Comparison of ENCODE assay signal across 9 cellular contexts in the genomic region with DNA sequence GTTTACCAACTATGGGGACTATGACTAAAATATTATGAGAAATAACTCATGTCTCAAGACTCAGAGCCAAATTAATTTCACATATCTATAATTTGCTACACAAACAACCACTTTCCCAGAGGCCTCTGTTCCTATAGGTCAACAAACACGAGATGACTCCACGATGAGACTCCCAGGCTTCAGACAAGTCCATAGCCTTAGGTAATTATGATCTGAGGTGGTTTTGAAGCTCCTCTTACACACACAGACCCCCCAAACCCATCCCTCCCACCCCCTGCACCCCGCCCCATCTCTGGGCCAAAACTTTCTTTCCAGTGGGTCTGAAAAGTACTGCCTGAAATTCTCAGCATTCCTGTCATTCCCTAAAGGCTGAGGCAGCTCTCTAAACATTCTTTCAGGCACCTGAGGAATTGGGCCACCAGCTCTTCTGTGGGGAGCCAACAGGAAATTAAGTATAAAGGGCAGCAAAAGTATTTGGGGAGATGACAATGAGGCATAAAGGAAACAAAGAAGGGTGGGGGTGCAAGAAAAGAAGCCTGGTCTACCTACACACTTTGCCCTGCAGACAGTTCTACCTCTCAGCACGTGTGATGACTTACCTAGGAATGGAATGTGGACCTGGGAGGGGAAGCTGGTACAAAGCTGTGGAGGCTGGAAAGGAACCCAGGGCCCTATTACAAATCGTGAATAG.
DNase-seq lines count a peak whose midpoint lies in the region; ATAC-seq and TF ChIP-seq lines count a peak whose summit lies in the region.
"Had no signal": no experiment of that assay in that cellular context is flagged by ENCODE, and none has a peak within 500 bp of the region (broad histone marks: within the 10 kb centered on the region; RNA-seq: fewer than 3 reads in every experiment).

No MANE protein-coding gene starts in this region.

- H3K27ac ChIP-seq in psoas muscle, result no peak overlapping the region

- H3K9me3 ChIP-seq in psoas muscle, result no peaks in the 10 kb centered on the region

- H3K27ac Mint-ChIP-seq in endothelial cell (ENCODE audit: unreplicated experiment), result peak overlapping the region; percentile 98
- H3K27ac Mint-ChIP-seq in nephron progenitor cell, result peak overlapping the region; percentile 96

- no peak overlapping the region for H3K4me3 ChIP-seq in psoas muscle
- H3K4me3 ChIP-seq: K562 had no signal

- DNase-seq in D341Med (ENCODE audit: low spot score), result peak; percentile 30
- peak; percentile 53 for DNase-seq in LHCN-M2 (ENCODE audit: low read depth)
- DNase-seq in endothelial cell (ENCODE audit: low spot score), result peak; percentile 14
- peak; percentile 16 for DNase-seq in nephron progenitor cell
- no peak for DNase-seq in epidermal melanocyte (ENCODE audit: insufficient read length, low spot score)
- DNase-seq in psoas muscle, result no peak
- no peak for DNase-seq in stimulated activated CD4-positive, alpha-beta T cell treated with anti-CD3 and anti-CD28 coated beads, Interleukin-1b, Interleukin-23, amount 100 ng/mL, for 48 hours

- H3K4me1 Mint-ChIP-seq in endothelial cell (ENCODE audit: unreplicated experiment) (peaks cover 49% of the 10 kb centered on the region), nephron progenitor cell (peaks cover 33% of the 10 kb centered on the region)

- 42 to 49% (median 45%) methylated on average over 5 of the region's 5 CpGs for WGBS in psoas muscle, 3 donors

- intact Hi-C loops in psoas muscle (cut with DNase I), result loop anchor here in 1 of 2 donors (5.0 kb wide), 1 partner anchor 640 kb away; no protein-coding TSS in a partner anchor

- H3K36me3 Mint-ChIP-seq in endothelial cell (ENCODE audit: low read depth, unreplicated experiment) (peaks cover 13% of the 10 kb centered on the region), nephron progenitor cell (ENCODE audit: low read depth) (peaks cover 15% of the 10 kb centered on the region)

- H3K36me3 ChIP-seq in psoas muscle (ENCODE audit: insufficient read depth in 1 of 2, low read depth in 1 of 2), result no peaks in the 10 kb centered on the region

- H3K4me3 Mint-ChIP-seq in endothelial cell (ENCODE audit: unreplicated experiment) (no peak overlapping the region), nephron progenitor cell (no peak overlapping the region)

- no peak for ATAC-seq in HG02571 (IDR thresholded peaks at IDR 0.05; ENCODE audit: unreplicated experiment)
- no peak for ATAC-seq in psoas muscle

- H3K9me3 Mint-ChIP-seq in endothelial cell (ENCODE audit: unreplicated experiment) (no peaks in the 10 kb centered on the region), nephron progenitor cell (no peaks in the 10 kb centered on the region)

- TF ChIP-seq CTCF in endothelial cell (IDR thresholded peaks at IDR 0.05; ENCODE audit: unreplicated experiment) (no peak), nephron progenitor cell (IDR thresholded peaks at IDR 0.05) (no peak), psoas muscle (IDR thresholded peaks at IDR 0.05) (no peak)

- H3K27me3 Mint-ChIP-seq in endothelial cell (ENCODE audit: unreplicated experiment) (peaks cover 8% of the 10 kb centered on the region), nephron progenitor cell (ENCODE audit: low read depth, poor library complexity) (peaks cover 2% of the 10 kb centered on the region)

- no peaks in the 10 kb centered on the region for H3K4me1 ChIP-seq in psoas muscle

- H3K27me3 ChIP-seq in psoas muscle (ENCODE audit: insufficient read depth in 3 of 3, low read length in 2 of 3), result no peaks in the 10 kb centered on the region

Comparison
In these comparisons a context has a peak if more than half of its experiments do, and no peak if none do; other contexts are left out.
1. DNase-seq: peak in D341Med (single experiment), LHCN-M2 (single experiment), endothelial cell (single experiment) and nephron progenitor cell (single experiment); none in epidermal melanocyte (single experiment), psoas muscle (0 of 2) and stimulated activated CD4-positive, alpha-beta T cell treated with anti-CD3 and anti-CD28 coated beads, Interleukin-1b, Interleukin-23, amount 100 ng/mL, for 48 hours (single experiment).